Comparison of ENCODE assay signal across 8 cellular contexts in the genomic region with DNA sequence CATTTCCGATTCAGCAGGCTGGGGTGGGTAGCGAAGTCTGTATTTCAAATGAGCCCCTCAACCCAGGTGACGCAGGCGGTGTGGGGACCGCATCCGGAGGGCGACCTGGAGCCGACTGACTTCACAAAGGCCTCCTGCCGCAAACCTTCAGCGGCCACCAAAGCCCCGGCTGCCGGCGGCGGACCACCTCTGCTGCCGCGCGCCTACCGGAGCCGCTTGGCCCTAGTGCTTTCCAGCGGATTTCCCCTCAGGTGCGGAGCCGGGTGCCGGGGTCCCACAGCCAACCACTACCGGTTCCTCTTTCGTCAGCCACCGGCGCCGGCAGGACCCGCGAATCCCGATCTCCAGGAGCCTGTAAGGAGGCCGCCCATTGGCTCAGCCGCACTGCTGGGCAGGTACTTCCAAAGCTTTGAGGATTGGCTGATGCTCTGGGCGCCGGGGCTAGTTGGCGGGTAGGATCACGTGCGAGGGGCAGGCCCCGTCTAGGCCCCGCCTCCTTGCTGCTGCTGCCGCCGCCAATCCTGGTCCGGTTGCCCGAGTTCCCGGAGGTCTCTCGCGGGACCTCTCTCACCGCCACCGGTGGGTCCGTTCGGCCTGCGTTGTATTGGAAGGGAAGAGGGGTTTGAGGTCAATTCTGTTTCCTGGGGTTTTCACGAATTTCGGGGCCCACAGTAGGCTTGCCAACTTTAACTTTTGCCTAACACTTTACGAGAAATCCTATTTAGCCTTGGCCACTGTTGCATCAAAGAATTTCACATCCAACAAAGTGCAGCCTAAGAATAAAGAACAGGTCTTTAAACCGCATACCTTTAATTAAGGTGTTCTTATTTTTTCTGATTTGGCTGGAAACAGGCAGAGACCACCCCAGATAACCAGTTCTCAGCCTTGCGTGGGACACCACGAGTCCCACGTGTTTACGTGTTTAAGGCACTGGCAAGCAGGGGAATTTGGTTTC. TPM values are rescaled to one million over a fixed set of nuclear protein-coding genes. Genes with fewer than 3 reads are reported as not detected.
DNase-seq lines count a peak whose midpoint lies in the region; ATAC-seq and TF ChIP-seq lines count a peak whose summit lies in the region.

GSTO2 (plus strand) TSS at position 494 of the 955 bp plus-strand sequence. CDS start 5,732 bp downstream, outside the sequence.

- TF ChIP-seq CTCF in HL-60 (IDR thresholded peaks at IDR 0.05; ENCODE audit: insufficient read depth, low read length), result no peak

- no peak within 1 kb of the TSS for H2BK5ac ChIP-seq in mesendoderm (ENCODE audit: low read length)

- no peak within 1 kb of the TSS for H2BK15ac ChIP-seq in mesendoderm (replicated peaks; ENCODE audit: low read depth)

- peak within 1 kb of the TSS; percentile 92 for H3K18ac ChIP-seq in mesendoderm (ENCODE audit: low read length)

- H3K27me3 ChIP-seq in HL-60 (ENCODE audit: insufficient read depth, poor library complexity, severe bottlenecking), result no peaks in the 10 kb centered on the region
- H3K27me3 ChIP-seq in endocrine pancreas (ENCODE audit: control insufficient read depth, insufficient read depth, low read length), result no peaks in the 10 kb centered on the region
- no peaks in the 10 kb centered on the region for H3K27me3 ChIP-seq in mesendoderm (ENCODE audit: insufficient read depth, low read length, poor library complexity)

- H3K4me3 ChIP-seq in HL-60 (replicated peaks; ENCODE audit: insufficient read depth, low read length) (peak within 1 kb of the TSS; percentile 89), endocrine pancreas (ENCODE audit: control insufficient read depth, insufficient read depth, low read length) (peak within 1 kb of the TSS; percentile 93), mesendoderm (ENCODE audit: low read length) (peak within 1 kb of the TSS; percentile 54)

- peaks cover 2% of the 10 kb centered on the region for H3K79me1 ChIP-seq in mesendoderm (ENCODE audit: low read length)

- no peak within 1 kb of the TSS for H4K5ac ChIP-seq in mesendoderm (ENCODE audit: low read length)

- no peaks in the 10 kb centered on the region for H3K9me3 ChIP-seq in endocrine pancreas (ENCODE audit: control insufficient read depth, low read length)

- DNase-seq in CD1c-positive myeloid dendritic cell (ENCODE audit: extremely low spot score) (peak; percentile 98), HL-60 (ENCODE audit: low read depth in 1 of 2, low spot score in 1 of 2) (peak; percentile 96 to 100), NK-92 (lab: John Stamatoyannopoulos, UW; ENCODE audit: unreplicated experiment) (peak; percentile 95), mesendoderm (peak; percentile 100)
- DNase-seq in activated CD8-positive, alpha-beta memory T cell treated with anti-CD3 and anti-CD28 coated beads, Interleukin-2, amount 50 U/mL, for 1 hour (ENCODE audit: extremely low read depth), result peak; percentile 94
- peak; percentile 94 for DNase-seq in stimulated activated CD8-positive, alpha-beta memory T cell treated with anti-CD3 and anti-CD28 coated beads, Interleukin-12 subunit alpha, Interleukin-12 subunit beta, amount 100 ng/mL, for 4 hours (ENCODE audit: low read depth)

- H3K4ac ChIP-seq in mesendoderm (ENCODE audit: low read depth, low read length), result peak within 1 kb of the TSS; percentile 88

- no peak within 1 kb of the TSS for H2BK120ac ChIP-seq in mesendoderm (ENCODE audit: low read depth, low read length)

- no CpG with 5 or more reads among the region's 60 CpGs for WGBS in mesendoderm (ENCODE audit: extremely low coverage, insufficient coverage, low lambda C conversion rate)

- H3K79me2 ChIP-seq in mesendoderm (ENCODE audit: control insufficient read depth, insufficient read depth, low read length), result peaks cover 2% of the 10 kb centered on the region

- peak within 1 kb of the TSS; percentile 65 for H3K4me2 ChIP-seq in mesendoderm (ENCODE audit: low read length)

- peak within 1 kb of the TSS; percentile 78 for H3K27ac ChIP-seq in HL-60 (replicated peaks)
- H3K27ac ChIP-seq in mesendoderm (ENCODE audit: low read depth, low read length), result peak within 1 kb of the TSS; percentile 58

- H3K23ac ChIP-seq in mesendoderm (ENCODE audit: low read length), result no peak within 1 kb of the TSS

- ATAC-seq in GM19463 (IDR thresholded peaks at IDR 0.05; ENCODE audit: unreplicated experiment), result peak; percentile 98

- H2AK5ac ChIP-seq in mesendoderm (ENCODE audit: low read length), result no peak within 1 kb of the TSS

- H4K8ac ChIP-seq in mesendoderm (ENCODE audit: low read depth, low read length), result no peak within 1 kb of the TSS

- peak within 1 kb of the TSS; percentile 89 for H3K56ac ChIP-seq in mesendoderm (ENCODE audit: low read length)

- peaks cover 2% of the 10 kb centered on the region for H3K36me3 ChIP-seq in endocrine pancreas (ENCODE audit: control insufficient read depth, insufficient read depth, low read length)
- peaks cover 2% of the 10 kb centered on the region for H3K36me3 ChIP-seq in mesendoderm (ENCODE audit: control insufficient read depth, insufficient read depth, low read length)

- H3K9ac ChIP-seq in endocrine pancreas (ENCODE audit: control insufficient read depth, insufficient read depth, low read length) (peak within 1 kb of the TSS; percentile 86), mesendoderm (ENCODE audit: low read length) (peak within 1 kb of the TSS; percentile 85)

- H3K4me1 ChIP-seq in endocrine pancreas (ENCODE audit: control insufficient read depth, insufficient read depth, low read length), result no peaks in the 10 kb centered on the region
- H3K4me1 ChIP-seq in mesendoderm (ENCODE audit: control insufficient read depth, low read depth, low read length), result no peaks in the 10 kb centered on the region

RNA-seq across cellular contexts. Expression of gene GSTO2, which starts in this region (rescaled TPM):
- polyA plus RNA-seq in mesendoderm (2013, experiment 1 of 2), result 13.4 TPM
- 11.0 TPM for polyA plus RNA-seq in mesendoderm (2013, experiment 2 of 2)

Comparison
In these comparisons a context has a peak if more than half of its experiments do, and no peak if none do; other contexts are left out.
1. Peak in every context shown above with its lines: DNase-seq, ATAC-seq, H3K4me3 ChIP-seq and H3K27ac ChIP-seq.